Comparison of ENCODE assay signal across 8 cellular contexts in genomic region chr11:73376168-73376802, GRCh38. TPM values are rescaled to one million over a fixed set of nuclear protein-coding genes. Genes with fewer than 3 reads are reported as not detected.
DNase-seq lines count a peak whose midpoint lies in the region; ATAC-seq and TF ChIP-seq lines count a peak whose summit lies in the region.

A gene with protein sequence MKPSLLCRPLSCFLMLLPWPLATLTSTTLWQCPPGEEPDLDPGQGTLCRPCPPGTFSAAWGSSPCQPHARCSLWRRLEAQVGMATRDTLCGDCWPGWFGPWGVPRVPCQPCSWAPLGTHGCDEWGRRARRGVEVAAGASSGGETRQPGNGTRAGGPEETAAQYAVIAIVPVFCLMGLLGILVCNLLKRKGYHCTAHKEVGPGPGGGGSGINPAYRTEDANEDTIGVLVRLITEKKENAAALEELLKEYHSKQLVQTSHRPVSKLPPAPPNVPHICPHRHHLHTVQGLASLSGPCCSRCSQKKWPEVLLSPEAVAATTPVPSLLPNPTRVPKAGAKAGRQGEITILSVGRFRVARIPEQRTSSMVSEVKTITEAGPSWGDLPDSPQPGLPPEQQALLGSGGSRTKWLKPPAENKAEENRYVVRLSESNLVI (plus strand): TSS chr11:73376399. CDS start chr11:73389137, 12,738 bp downstream.

- intact Hi-C loops in natural killer cell (cut with micrococcal nuclease) = loop anchor here (2.0 kb wide), 2 partner anchors 17 to 25 kb away; no protein-coding TSS in a partner anchor

- no peaks in the 10 kb centered on the region for H3K27me3 ChIP-seq in KMS-11 (ENCODE audit: insufficient read depth, low read depth)

- H3K27ac ChIP-seq in KMS-11 = peak within 1 kb of the TSS; percentile 60

- no peaks in the 10 kb centered on the region for H3K36me3 Mint-ChIP-seq in natural killer cell

- no peak within 1 kb of the TSS for H3K4me3 ChIP-seq in KMS-11 (IDR thresholded peaks at IDR 0.05; ENCODE audit: insufficient read depth, low read depth, low read length)
- H3K4me3 ChIP-seq in fibroblast of mammary gland (ENCODE audit: control insufficient read depth, low read depth, low read length) = peak within 1 kb of the TSS; percentile 70

- H3K9me3 Mint-ChIP-seq in natural killer cell = no peaks in the 10 kb centered on the region

- H3K36me3 ChIP-seq in KMS-11 (ENCODE audit: insufficient read depth) = no peaks in the 10 kb centered on the region

- peaks cover 14 to 45% of the 10 kb centered on the region in 2 donors for H3K4me1 Mint-ChIP-seq in natural killer cell

- peak within 1 kb of the TSS; percentile 88 for H3K9ac ChIP-seq in KMS-11

- TF ChIP-seq CTCF in KMS-11 (conservative IDR thresholded peaks at IDR 0.05; ENCODE audit: low read depth, low read length) = peak; percentile 66
- peak; percentile 53 for TF ChIP-seq CTCF in fibroblast of mammary gland (conservative IDR thresholded peaks at IDR 0.05; ENCODE audit: control insufficient read depth, insufficient read depth, low read depth, low read length)
- peak; percentile 94 for TF ChIP-seq CTCF in natural killer cell (IDR thresholded peaks at IDR 0.05)

- peak within 1 kb of the TSS; percentile 82 for H3K4me2 ChIP-seq in KMS-11

- DNase-seq in Daoy (ENCODE audit: low read depth) (peak; percentile 95), RKO (ENCODE audit: low spot score) (peak; percentile 92), fibroblast of mammary gland (ENCODE audit: low read depth) (peak; percentile 85), natural killer cell (peak; percentile 97)
- DNase-seq in activated T-helper 1 cell treated with anti-CD3 and anti-CD28 coated beads, Interleukin-2, amount 50 U/mL, for 16 hours (ENCODE audit: low read depth in 1 of 2, low spot score in 1 of 2) = peak; percentile 90 to 91
- DNase-seq in stimulated activated naive CD4-positive, alpha-beta T cell treated with Interleukin-2 at 50 U/mL for 16 hours (lab: John Stamatoyannopoulos, UW) = peak; percentile 87

- peak within 1 kb of the TSS; percentile 91 to 95 for H3K27ac Mint-ChIP-seq in natural killer cell

- H2AFZ ChIP-seq in KMS-11 (ENCODE audit: low read depth) = peak within 1 kb of the TSS; percentile 70

- no peaks in the 10 kb centered on the region for H3K27me3 Mint-ChIP-seq in natural killer cell (ENCODE audit: low read depth in 2 of 2)

- ATAC-seq in GM21737 (IDR thresholded peaks at IDR 0.05; ENCODE audit: unreplicated experiment) = peak; percentile 60
- ATAC-seq in natural killer cell = peak; percentile 76 to 90 (median 76)

- no peaks in the 10 kb centered on the region for H4K20me1 ChIP-seq in KMS-11 (ENCODE audit: insufficient read depth)

- peak within 1 kb of the TSS; percentile 91 for H3K4me3 Mint-ChIP-seq in natural killer cell

- peaks cover 22% of the 10 kb centered on the region for H3K4me1 ChIP-seq in KMS-11 (ENCODE audit: low read depth, poor library complexity, severe bottlenecking)

- peaks cover 13% of the 10 kb centered on the region; the same call in 1 of the 2 replicates for H3K79me2 ChIP-seq in KMS-11 (ENCODE audit: insufficient read depth, low read depth)

RNA-seq across cellular contexts. Expression of the gene that starts here (rescaled TPM):
- total RNA-seq in Daoy (2014; rRNA removed; shearing (Covaris generic)) = 10.3 and 11.2 TPM in 2 replicates
- 100 to 1,000 TPM; 132 to 264 (median 151) TPM for total RNA-seq in natural killer cell

Comparison
In these comparisons a context has a peak if more than half of its experiments do, and no peak if none do; other contexts are left out.
1. RNA of the gene that starts here (total RNA-seq): 132 to 264 TPM in natural killer cell; 10.3 to 11.2 TPM in Daoy; every median in the first group is over 10 times any median in the second.
2. Peak in every context shown above with its lines, with median percentiles within 50 percentile points of each other: DNase-seq and CTCF ChIP-seq.